Comparison of ENCODE assay signal across 2 cellular contexts in genomic region chr10:20029523-20029922, GRCh38.
TF ChIP-seq lines count a peak whose summit lies in the region.

No MANE protein-coding gene starts in this region.

TF ChIP-seq in HepG2, 621 proteins besides CTCF, POLR2A, EP300 and RAD21 (continued from another document):
- TF ChIP-seq HMGA1 (CRISPR knock-in tag; conservative IDR thresholded peaks at IDR 0.05) (no peak), PCBP2 (optimal IDR thresholded peaks at IDR 0.05; ENCODE audit: low read depth, low read length, poor library complexity, severe bottlenecking) (no peak), MAFK (conservative IDR thresholded peaks at IDR 0.05 in 1 of 2, IDR thresholded peaks at IDR 0.05 in 1 of 2; ENCODE audit: low read length in 2 of 2) (peak; percentile 70 to 91), BRD4 (CRISPR knock-in tag; IDR thresholded peaks at IDR 0.05) (no peak), ZNF230 (CRISPR knock-in tag; IDR thresholded peaks at IDR 0.05) (no peak), REL (CRISPR knock-in tag; conservative IDR thresholded peaks at IDR 0.05) (no peak)

TF ChIP-seq in IMR-90, 13 proteins besides CTCF, POLR2A, EP300 and RAD21 (continued from another document):
- TF ChIP-seq ELK1 (IDR thresholded peaks at IDR 0.05; ENCODE audit: borderline replicate concordance, low read depth, low read length): no peak
